In genomic region chr19:38336638-38337359, GRCh38 we compare ENCODE assay signal across 8 cellular contexts. TPM values are rescaled to one million over a fixed set of nuclear protein-coding genes. Genes with fewer than 3 reads are reported as not detected.
DNase-seq lines count a peak whose midpoint lies in the region; ATAC-seq and TF ChIP-seq lines count a peak whose summit lies in the region.

No MANE protein-coding gene starts in this region.

- H3K4me3 ChIP-seq in GM12865 (ENCODE audit: low read depth, low read length) (peak overlapping the region; percentile 77), adipocyte (ENCODE audit: low read length) (peak overlapping the region; percentile 97), heart left ventricle (peak overlapping the region; percentile 35 to 94 (median 74))

- 4 to 7% (median 5%) methylated on average over 39 to 41 of the region's 41 CpGs for WGBS in heart left ventricle, 4 donors

- H3K4me1 ChIP-seq in adipocyte (ENCODE audit: control insufficient read depth, insufficient read depth, low read length), result peaks cover 6% of the 10 kb centered on the region
- H3K4me1 ChIP-seq in heart left ventricle, result peaks cover 0 to 12% (median 8%) of the 10 kb centered on the region in 12 donors

- no peaks in the 10 kb centered on the region for H3K36me3 ChIP-seq in adipocyte (ENCODE audit: control insufficient read depth, insufficient read depth, low read length, severe bottlenecking)
- H3K36me3 ChIP-seq in heart left ventricle, result peaks cover 0 to 9% (median 0%) of the 10 kb centered on the region in 9 donors

- peak overlapping the region; percentile 81 for H3K9ac ChIP-seq in adipocyte (ENCODE audit: low read length)

- peak overlapping the region; percentile 85 to 98 (median 93) for H3K27ac ChIP-seq in heart left ventricle

- no peaks in the 10 kb centered on the region for H3K27me3 ChIP-seq in adipocyte (replicated peaks; ENCODE audit: control insufficient read depth, insufficient read depth, low read length)
- no peaks in the 10 kb centered on the region for H3K27me3 ChIP-seq in heart left ventricle

- peak; percentile 98 for DNase-seq in GM12865 (ENCODE audit: low read depth)
- DNase-seq in NCI-H1436 treated with DMSO at 0.1 percent for 48 hours (lab: John Stamatoyannopoulos, UW), result peak; percentile 76
- peak; percentile 96 for DNase-seq in SW480 (ENCODE audit: low spot score)
- DNase-seq in adipocyte (ENCODE audit: low read depth), result peak; percentile 97
- peak; percentile 93 to 97 (median 96) for DNase-seq in heart left ventricle
- peak; percentile 80 to 99 (median 85) for DNase-seq in posterior cingulate gyrus
- peak; percentile 95 for DNase-seq in type B pancreatic cell (ENCODE audit: extremely low spot score, unreplicated experiment)

- peaks cover 3% of the 10 kb centered on the region for H3K36me3 Mint-ChIP-seq in type B pancreatic cell

- H3K4me1 Mint-ChIP-seq in type B pancreatic cell (ENCODE audit: unreplicated experiment), result peaks cover 11% of the 10 kb centered on the region

- TF ChIP-seq CTCF in GM12865 (IDR thresholded peaks at IDR 0.05; ENCODE audit: insufficient read depth, low read depth, low read length, missing control alignments) (no peak), heart left ventricle (IDR thresholded peaks at IDR 0.05) (no peak), type B pancreatic cell (conservative IDR thresholded peaks at IDR 0.05) (no peak)

- peak overlapping the region; percentile 100 for H3K27ac Mint-ChIP-seq in type B pancreatic cell

- ATAC-seq in HG02798 (IDR thresholded peaks at IDR 0.05; ENCODE audit: poor library complexity, unreplicated experiment) (peak; percentile 58), heart left ventricle (peak; percentile 45 to 83 (median 80))

- no peaks in the 10 kb centered on the region for H3K27me3 Mint-ChIP-seq in type B pancreatic cell

- intact Hi-C loops in heart left ventricle (cut with DNase I), result loop anchor here (1.0 to 10.0 kb wide), 11 partner anchors 24 to 432 kb away; partner anchors contain the start of genes PSMD8 (in 6 of the 10), SIPA1L3 (in 6 of the 10) and WDR87 (in 6 of the 10)
- intact Hi-C loops in posterior cingulate gyrus (cut with DNase I), result loop anchor here (1.0 to 5.0 kb wide), 2 partner anchors 38 to 434 kb away; partner anchors contain the start of gene PSMD8

- no peak for TF ChIP-seq POLR2A in heart left ventricle (IDR thresholded peaks at IDR 0.05)

- no peaks in the 10 kb centered on the region for H3K9me3 Mint-ChIP-seq in type B pancreatic cell

- peak overlapping the region; percentile 98 for H3K4me3 Mint-ChIP-seq in type B pancreatic cell

- H3K9me3 ChIP-seq in adipocyte (ENCODE audit: control insufficient read depth, low read length) (no peaks in the 10 kb centered on the region), heart left ventricle (no peaks in the 10 kb centered on the region)

RNA-seq across cellular contexts. Expression of gene CATSPERG, which starts 1.2 kb away (rescaled TPM):
- total RNA-seq in heart left ventricle (1 to 10 TPM in 6 of 9 donors, under 1 TPM in 3; 0.19 to 3.0 (median 1.9) TPM), type B pancreatic cell (ENCODE audit: low replicate concordance) (5.2 and 11.9 TPM in 2 replicates)
- 1 to 10 TPM; 1.3 to 2.9 TPM for polyA plus RNA-seq in heart left ventricle

RNA-seq across cellular contexts. Expression of gene KCNK6, which starts 17.2 kb away (rescaled TPM):
- 10 to 100 TPM in 4 of 9 donors, 1 to 10 TPM in 5; 3.1 to 23.6 (median 8.5) TPM for total RNA-seq in heart left ventricle
- 1 to 10 TPM; 4.4 to 6.4 TPM for polyA plus RNA-seq in heart left ventricle
- total RNA-seq in type B pancreatic cell (ENCODE audit: low replicate concordance), result 5.2 and 14.4 TPM in 2 replicates

RNA-seq across cellular contexts. Expression of gene YIF1B, which starts 21.1 kb away (rescaled TPM):
- total RNA-seq in heart left ventricle (10 to 100 TPM; 26.4 to 47.4 (median 31.9) TPM), type B pancreatic cell (ENCODE audit: low replicate concordance) (41.0 and 42.9 TPM in 2 replicates)
- polyA plus RNA-seq in heart left ventricle, result 100 to 1,000 TPM in 1 of 2 donors, 10 to 100 TPM in 1; 39.2 to 113 TPM

RNA-seq across cellular contexts. Expression of gene C19orf33, which starts 32.7 kb away (rescaled TPM):
- 10 to 100 TPM in 5 of 9 donors, 1 to 10 TPM in 3, not detected in 1; 3.5 to 73.1 (median 11.5) TPM for total RNA-seq in heart left ventricle
- 10 to 100 TPM; 12.2 to 54.2 TPM for polyA plus RNA-seq in heart left ventricle
- 46.8 and 270 TPM in 2 replicates for total RNA-seq in type B pancreatic cell (ENCODE audit: low replicate concordance)

RNA-seq across cellular contexts. Expression of gene PSMD8, which starts 37.6 kb away (rescaled TPM):
- total RNA-seq in heart left ventricle (100 to 1,000 TPM; 237 to 690 (median 325) TPM), type B pancreatic cell (ENCODE audit: low replicate concordance) (159 and 176 TPM in 2 replicates)
- polyA plus RNA-seq in heart left ventricle, result 100 to 1,000 TPM; 186 to 663 TPM

Comparison
In these comparisons a context has a peak if more than half of its experiments do, and no peak if none do; other contexts are left out.
1. Peak in every context shown above with its lines: DNase-seq, ATAC-seq, H3K4me3 ChIP-seq and H3K27ac ChIP-seq.